Comparison of ENCODE assay signal across 8 cellular contexts in genomic region chr17:68435876-68436842, GRCh38. TPM values are rescaled to one million over a fixed set of nuclear protein-coding genes. Genes with fewer than 3 reads are reported as not detected.
A peak's percentile ranks its signal among the peaks of the same experiment; 100 is the strongest.
DNase-seq lines count a peak whose midpoint lies in the region; ATAC-seq and TF ChIP-seq lines count a peak whose summit lies in the region.

No MANE protein-coding gene starts in this region.

- no peaks in the 10 kb centered on the region for H3K36me3 ChIP-seq in CD8-positive, alpha-beta memory T cell (ENCODE audit: insufficient read depth, low read length)
- peaks cover 0 to 86% (median 64%) of the 10 kb centered on the region in 9 donors for H3K36me3 ChIP-seq in heart left ventricle

- no peaks in the 10 kb centered on the region for H3K27me3 Mint-ChIP-seq in CD8-positive, alpha-beta memory T cell
- H3K27me3 Mint-ChIP-seq in activated naive CD8-positive, alpha-beta T cell treated with anti-CD3 and anti-CD28 coated beads, Interleukin-2, amount 10 ng/mL, durations not matched to agents 7 days and 5 days = no peaks in the 10 kb centered on the region

- ATAC-seq in GM21737 (IDR thresholded peaks at IDR 0.05; ENCODE audit: unreplicated experiment) (peak; percentile 36), heart left ventricle (peak; percentile 50 to 71 (median 68)), HG03520 (IDR thresholded peaks at IDR 0.05; ENCODE audit: unreplicated experiment) (no peak)
- peak; percentile 69 for ATAC-seq in activated naive CD8-positive, alpha-beta T cell treated with anti-CD3 and anti-CD28 coated beads, Interleukin-2, amount 10 ng/mL, durations not matched to agents 7 days and 5 days (ENCODE audit: low read depth)

- intact Hi-C loops in heart left ventricle (cut with DNase I) = loop anchor here (1.0 to 10.0 kb wide), 7 partner anchors 39 to 261 kb away; no protein-coding TSS in a partner anchor

- no peaks in the 10 kb centered on the region for H3K27me3 ChIP-seq in CD8-positive, alpha-beta memory T cell (ENCODE audit: insufficient read depth, low read length, poor library complexity, severe bottlenecking)
- no peaks in the 10 kb centered on the region for H3K27me3 ChIP-seq in heart left ventricle

- peaks cover 33 to 60% (median 51%) of the 10 kb centered on the region in 3 donors for H3K4me1 Mint-ChIP-seq in CD8-positive, alpha-beta memory T cell
- peaks cover 38% of the 10 kb centered on the region for H3K4me1 Mint-ChIP-seq in activated naive CD8-positive, alpha-beta T cell treated with anti-CD3 and anti-CD28 coated beads, Interleukin-2, amount 10 ng/mL, durations not matched to agents 7 days and 5 days

- H3K4me3 ChIP-seq in CD8-positive, alpha-beta memory T cell (ENCODE audit: low read length) = no peak overlapping the region
- no peak overlapping the region for H3K4me3 ChIP-seq in heart left ventricle

- H3K36me3 Mint-ChIP-seq in CD8-positive, alpha-beta memory T cell = peaks cover 0 to 27% (median 10%) of the 10 kb centered on the region in 3 donors
- peaks cover 33% of the 10 kb centered on the region for H3K36me3 Mint-ChIP-seq in activated naive CD8-positive, alpha-beta T cell treated with anti-CD3 and anti-CD28 coated beads, Interleukin-2, amount 10 ng/mL, durations not matched to agents 7 days and 5 days

- H3K4me1 ChIP-seq in CD8-positive, alpha-beta memory T cell (ENCODE audit: insufficient read depth, low read length) = peaks cover 35% of the 10 kb centered on the region
- H3K4me1 ChIP-seq in heart left ventricle = peaks cover 3 to 74% (median 52%) of the 10 kb centered on the region in 12 donors

- no peak overlapping the region for H3K27ac ChIP-seq in CD8-positive, alpha-beta memory T cell (ENCODE audit: low read depth, low read length)
- peak overlapping the region in 9 of 12 donors; percentile 14 to 86 (median 54) for H3K27ac ChIP-seq in heart left ventricle

- H3K27ac Mint-ChIP-seq in CD8-positive, alpha-beta memory T cell = peak overlapping the region; percentile 81 to 98 (median 92)
- peak overlapping the region; percentile 86 for H3K27ac Mint-ChIP-seq in activated naive CD8-positive, alpha-beta T cell treated with anti-CD3 and anti-CD28 coated beads, Interleukin-2, amount 10 ng/mL, durations not matched to agents 7 days and 5 days

- no peaks in the 10 kb centered on the region for H3K9me3 ChIP-seq in CD8-positive, alpha-beta memory T cell (ENCODE audit: low read length)
- no peaks in the 10 kb centered on the region for H3K9me3 ChIP-seq in heart left ventricle

- peak; percentile 71 to 87 (median 77) for DNase-seq in CD8-positive, alpha-beta memory T cell
- peak; percentile 82 for DNase-seq in NCI-H1436 (lab: John Stamatoyannopoulos, UW)
- DNase-seq in SW 1271 (lab: John Stamatoyannopoulos, UW) = peak; percentile 9 to 63
- DNase-seq in activated naive CD8-positive, alpha-beta T cell treated with anti-CD3 and anti-CD28 coated beads, Interleukin-2, amount 10 ng/mL, durations not matched to agents 7 days and 5 days = peak; percentile 77
- peak; percentile 66 to 81 (median 72) for DNase-seq in heart left ventricle
- DNase-seq in retina = peak; percentile 81

- WGBS in heart left ventricle, 4 donors = 51 to 58% (median 55%) methylated on average over 20 of the region's 20 CpGs

- CTCF ChIA-PET in CD8-positive, alpha-beta memory T cell (lab: Charles Lee) = interaction anchor here (0.7 to 5.6 kb wide), 27 partner anchors 11 to 379 kb away, joined by 3 to 59 read pairs (median 6); partner anchors contain the start of genes ARSG, SLC16A6 and WIPI1

- TF ChIP-seq POLR2A in heart left ventricle (IDR thresholded peaks at IDR 0.05) = no peak

- peak; percentile 86 to 94 (median 89) for TF ChIP-seq CTCF in heart left ventricle (IDR thresholded peaks at IDR 0.05)

- peak overlapping the region; percentile 33 to 85 (median 68) for H3K4me3 Mint-ChIP-seq in CD8-positive, alpha-beta memory T cell
- H3K4me3 Mint-ChIP-seq in activated naive CD8-positive, alpha-beta T cell treated with anti-CD3 and anti-CD28 coated beads, Interleukin-2, amount 10 ng/mL, durations not matched to agents 7 days and 5 days = peak overlapping the region; percentile 49

- POLR2A ChIA-PET in CD8-positive, alpha-beta memory T cell (lab: Charles Lee) = interaction anchor here (0.7 to 3.6 kb wide), 4 partner anchors 79 to 231 kb away, joined by 3 to 28 read pairs (median 6); partner anchors contain the start of genes AMZ2, ARSG and SLC16A6
- POLR2A ChIA-PET in activated naive CD8-positive, alpha-beta T cell treated with anti-CD3 and anti-CD28 coated beads, Interleukin-2, amount 10 ng/mL, durations not matched to agents 7 days and 5 days (lab: Charles Lee) = interaction anchor here (1.8 to 7.8 kb wide), 5 partner anchors 23 to 189 kb away, joined by 6 to 111 read pairs (median 17); partner anchors contain the start of genes AMZ2, ARSG, SLC16A6 and WIPI1

- peaks cover 0 to 1% (median 0%) of the 10 kb centered on the region in 5 donors for H3K9me3 Mint-ChIP-seq in CD8-positive, alpha-beta memory T cell
- H3K9me3 Mint-ChIP-seq in activated naive CD8-positive, alpha-beta T cell treated with anti-CD3 and anti-CD28 coated beads, Interleukin-2, amount 10 ng/mL, durations not matched to agents 7 days and 5 days = no peaks in the 10 kb centered on the region

RNA-seq across cellular contexts. Expression of gene WIPI1, which starts 21.1 kb away (rescaled TPM):
- total RNA-seq in CD8-positive, alpha-beta memory T cell = 10 to 100 TPM in 1 of 2 experiments, 1 to 10 TPM in 1; 9.8 to 10.3 TPM
- polyA plus RNA-seq in CD8-positive, alpha-beta memory T cell = 8.2 TPM
- 10 to 100 TPM; 29.7 to 34.8 TPM for total RNA-seq in activated naive CD8-positive, alpha-beta T cell treated with anti-CD3 and anti-CD28 coated beads, Interleukin-2, amount 10 ng/mL, durations not matched to agents 7 days and 5 days
- 100 to 1,000 TPM in 5 of 9 donors, 10 to 100 TPM in 4; 68.6 to 145 (median 103) TPM for total RNA-seq in heart left ventricle
- 100 to 1,000 TPM in 1 of 2 donors, 10 to 100 TPM in 1; 57.1 to 128 TPM for polyA plus RNA-seq in heart left ventricle
